Comparison of ENCODE assay signal across 21 cellular contexts in the genomic region with DNA sequence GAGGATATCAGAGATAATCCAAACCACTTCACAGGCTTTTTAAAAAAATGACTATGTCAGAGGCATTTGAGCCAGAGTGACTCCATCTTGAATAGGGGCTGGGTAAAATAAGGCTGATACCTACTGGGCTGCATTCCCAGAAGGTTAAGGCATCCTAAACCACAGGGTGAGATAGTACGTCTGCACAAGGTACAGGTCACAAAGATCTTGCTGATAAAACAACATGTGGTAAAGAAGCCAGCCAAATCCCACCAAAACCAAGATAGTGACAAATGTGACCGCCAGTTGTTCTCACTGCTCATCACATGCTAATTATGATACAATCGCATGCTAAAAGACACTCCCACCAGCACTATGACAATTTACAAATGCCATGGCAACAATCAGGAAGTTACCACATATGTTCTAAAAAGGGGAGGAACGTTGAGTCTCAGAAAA.
DNase-seq lines count a peak whose midpoint lies in the region; ATAC-seq, FAIRE-seq and TF ChIP-seq lines count a peak whose summit lies in the region.
"Had no signal": no experiment of that assay in that cellular context is flagged by ENCODE, and none has a peak within 500 bp of the region (broad histone marks: within the 10 kb centered on the region; RNA-seq: fewer than 3 reads in every experiment).

No MANE protein-coding gene starts in this region.

- no peaks in the 10 kb centered on the region; the same call in 2 of the 3 replicates for H3K36me3 ChIP-seq in K562 (ENCODE audit: control insufficient read depth, insufficient read depth, low read length)

- H3K36me3 Mint-ChIP-seq in stimulated activated effector memory CD8-positive, alpha-beta T cell treated with anti-CD3 and anti-CD28 coated beads, Interleukin-12 subunit alpha, Interleukin-12 subunit beta, amount 100 ng/mL, for 72 hours: no peaks in the 10 kb centered on the region
- H3K36me3 Mint-ChIP-seq in activated CD4-positive, alpha-beta T cell treated with anti-CD3 and anti-CD28 coated beads, Interleukin-2, amount 10 ng/mL, durations not matched to agents 24 days and 14 days (ENCODE audit: low read depth): no peaks in the 10 kb centered on the region
- H3K36me3 Mint-ChIP-seq: CD8-positive, alpha-beta T cell had no signal

- ATAC-seq in K562 (no peak), HG03280 (IDR thresholded peaks at IDR 0.05; ENCODE audit: unreplicated experiment) (no peak)
- no peak for ATAC-seq in stimulated activated effector memory CD8-positive, alpha-beta T cell treated with anti-CD3 and anti-CD28 coated beads, Interleukin-12 subunit alpha, Interleukin-12 subunit beta, amount 100 ng/mL, for 72 hours
- ATAC-seq: CD8-positive, alpha-beta T cell had no signal

- H3K27me3 ChIP-seq in K562 (ENCODE audit: control insufficient read depth in 2 of 2, insufficient read depth in 2 of 2, low read length in 2 of 2): no peaks in the 10 kb centered on the region
- H3K27me3 ChIP-seq: BLaER1 had no signal

- no peak for TF ChIP-seq EP300 in K562 (IDR thresholded peaks at IDR 0.05; ENCODE audit: low read length)

- 9% methylated on average over 4 of the region's 4 CpGs for WGBS in K562 (ENCODE audit: insufficient coverage, low coverage, missing lambda C conversion rate)

- FAIRE-seq in K562 (lab: Jason Lieb, UNC): no peak
- FAIRE-seq: GM12891, H54 had no signal

- no peak overlapping the region for H3K27ac ChIP-seq in K562 (ENCODE audit: extremely low read depth, low read depth, low read length)
- H3K27ac ChIP-seq: BLaER1, PC-9 had no signal

- BruUV-seq in K562 (replicated peaks; lab: Mats Ljungman, UMichigan): no TSS peak

- no peak for TF ChIP-seq CTCF in K562 (IDR thresholded peaks at IDR 0.05 in 2 of 3, conservative IDR thresholded peaks at IDR 0.05 in 1 of 3; ENCODE audit: insufficient read depth in 2 of 3, low read depth in 1 of 3, low read length in 3 of 3)

- H3K4me2 ChIP-seq in K562 (ENCODE audit: insufficient read depth, low read length): no peak overlapping the region
- H3K4me2 ChIP-seq: BLaER1, PC-9 had no signal

- H3K4me1 ChIP-seq in K562 (replicated peaks in 1 of 2; ENCODE audit: control insufficient read depth in 2 of 2, insufficient read depth in 2 of 2, low read length in 2 of 2): peaks cover 3 to 4% of the 10 kb centered on the region in 2 experiments; a peak in 2 of 5 replicates

- no peak for TF ChIP-seq RAD21 in K562 (CRISPR knock-in tag; conservative IDR thresholded peaks at IDR 0.05 in 1 of 2, IDR thresholded peaks at IDR 0.05 in 1 of 2)

- H2AFZ ChIP-seq in K562 (ENCODE audit: low read depth, low read length): no peak overlapping the region
- H2AFZ ChIP-seq: PC-9 had no signal

- in situ Hi-C loops in K562 (cut with MboI): no loop called here

- H3K4me3 Mint-ChIP-seq in stimulated activated effector memory CD8-positive, alpha-beta T cell treated with anti-CD3 and anti-CD28 coated beads, Interleukin-12 subunit alpha, Interleukin-12 subunit beta, amount 100 ng/mL, for 72 hours: no peak overlapping the region
- H3K4me3 Mint-ChIP-seq in activated CD4-positive, alpha-beta T cell treated with anti-CD3 and anti-CD28 coated beads, Interleukin-2, amount 10 ng/mL, durations not matched to agents 24 days and 14 days: no peak overlapping the region
- H3K4me3 Mint-ChIP-seq: CD8-positive, alpha-beta T cell had no signal

- H4K20me1 ChIP-seq in K562 (replicated peaks; ENCODE audit: control insufficient read depth, insufficient read depth, low read length): no peaks in the 10 kb centered on the region
- H4K20me1 ChIP-seq: BLaER1 had no signal

- H3K9ac ChIP-seq in K562 (ENCODE audit: insufficient read depth in 1 of 2, low read depth in 2 of 2, low read length in 2 of 2): no peak overlapping the region
- H3K9ac ChIP-seq: BLaER1 had no signal

- no peaks in the 10 kb centered on the region for H3K9me3 ChIP-seq in K562 (replicated peaks; ENCODE audit: control insufficient read depth, insufficient read depth, low read depth, low read length)

- POLR2A ChIA-PET in K562 (lab: Yijun Ruan, JAX): interaction anchor here (0.6 kb wide), 1 partner anchor 752 kb away, joined by 3 read pairs; no protein-coding TSS in a partner anchor

- DNase-seq in Daoy (ENCODE audit: low read depth) (peak; percentile 21), OCI-M1 (lab: John Stamatoyannopoulos, UW) (peak; percentile 78), K562 (ENCODE audit: extremely low read depth in 1 of 4, low spot score in 3 of 4) (peak in 1 of 4 experiments; percentile 8), myocyte (ENCODE audit: low read depth) (peak; percentile 59), glomerular visceral epithelial cell (ENCODE audit: extremely low spot score) (no peak)
- no peak for DNase-seq in stimulated activated effector memory CD8-positive, alpha-beta T cell treated with anti-CD3 and anti-CD28 coated beads, Interleukin-12 subunit alpha, Interleukin-12 subunit beta, amount 100 ng/mL, for 72 hours (ENCODE audit: low spot score in 2 of 2)
- DNase-seq in activated CD4-positive, alpha-beta T cell treated with anti-CD3 and anti-CD28 coated beads, Interleukin-2, amount 10 ng/mL, durations not matched to agents 24 days and 14 days: no peak
- DNase-seq: CD8-positive, alpha-beta T cell; DMS79 treated with DMSO at 0.1 percent for 48 hours; GDM1; MV-4-11; NCI-H1417 treated with DMSO at 0.1 percent for 48 hours; NCI-H2029; NCI-H2171 treated with DMSO at 0.1 percent for 48 hours; NCI-H446 treated with DMSO at 0.1 percent for 48 hours; NCI-H748 treated with DMSO at 0.1 percent for 48 hours; PC-9 had no signal

- no peak for TF ChIP-seq POLR2A in K562 (conservative IDR thresholded peaks at IDR 0.05)

- intact Hi-C loops in K562 (cut with micrococcal nuclease): no loop called here
- intact Hi-C loops in activated CD4-positive, alpha-beta T cell treated with anti-CD3 and anti-CD28 coated beads, Interleukin-2, amount 10 ng/mL, durations not matched to agents 24 days and 14 days (cut with micrococcal nuclease): no loop called here

- H3K27ac Mint-ChIP-seq in stimulated activated effector memory CD8-positive, alpha-beta T cell treated with anti-CD3 and anti-CD28 coated beads, Interleukin-12 subunit alpha, Interleukin-12 subunit beta, amount 100 ng/mL, for 72 hours: no peak overlapping the region
- H3K27ac Mint-ChIP-seq in activated CD4-positive, alpha-beta T cell treated with anti-CD3 and anti-CD28 coated beads, Interleukin-2, amount 10 ng/mL, durations not matched to agents 24 days and 14 days: no peak overlapping the region
- H3K27ac Mint-ChIP-seq: CD8-positive, alpha-beta T cell had no signal

- H3K79me2 ChIP-seq in K562 (ENCODE audit: control insufficient read depth, insufficient read depth, low read length): no peaks in the 10 kb centered on the region

- CTCF ChIA-PET in K562 (lab: Yijun Ruan, JAX; ENCODE audit: low intra/inter-chr PET ratio): no interaction called here

- peaks cover 42% of the 10 kb centered on the region for H3K27me3 Mint-ChIP-seq in activated CD4-positive, alpha-beta T cell treated with anti-CD3 and anti-CD28 coated beads, Interleukin-2, amount 10 ng/mL, durations not matched to agents 24 days and 14 days

- H3K4me3 ChIP-seq in K562: no peak overlapping the region
- H3K4me3 ChIP-seq: BLaER1, PC-9 had no signal

- H3K9me3 Mint-ChIP-seq in stimulated activated effector memory CD8-positive, alpha-beta T cell treated with anti-CD3 and anti-CD28 coated beads, Interleukin-12 subunit alpha, Interleukin-12 subunit beta, amount 100 ng/mL, for 72 hours: no peaks in the 10 kb centered on the region
- no peaks in the 10 kb centered on the region for H3K9me3 Mint-ChIP-seq in activated CD4-positive, alpha-beta T cell treated with anti-CD3 and anti-CD28 coated beads, Interleukin-2, amount 10 ng/mL, durations not matched to agents 24 days and 14 days
- H3K9me3 Mint-ChIP-seq: CD8-positive, alpha-beta T cell had no signal

- peaks cover 11% of the 10 kb centered on the region for H3K4me1 Mint-ChIP-seq in stimulated activated effector memory CD8-positive, alpha-beta T cell treated with anti-CD3 and anti-CD28 coated beads, Interleukin-12 subunit alpha, Interleukin-12 subunit beta, amount 100 ng/mL, for 72 hours
- H3K4me1 Mint-ChIP-seq in activated CD4-positive, alpha-beta T cell treated with anti-CD3 and anti-CD28 coated beads, Interleukin-2, amount 10 ng/mL, durations not matched to agents 24 days and 14 days: peaks cover 11% of the 10 kb centered on the region

- H3K9me1 ChIP-seq in K562 (ENCODE audit: control insufficient read depth, insufficient read depth, low read length): no peaks in the 10 kb centered on the region

TF ChIP-seq in K562, 482 proteins besides CTCF, POLR2A, EP300 and RAD21 (continues in another document):
- TF ChIP-seq TBP (optimal IDR thresholded peaks at IDR 0.05; ENCODE audit: low read depth, low read length) (no peak), DDX20 (tag; IDR thresholded peaks at IDR 0.05; ENCODE audit: low read depth) (peak; percentile 90), ZSCAN32 (CRISPR knock-in tag; IDR thresholded peaks at IDR 0.05) (0 out of 2 replicates have a peak, but pooled peaks have one; percentile 64), PTTG1 (tag; IDR thresholded peaks at IDR 0.05; ENCODE audit: low read depth) (peak; percentile 88)
- TF ChIP-seq, protein P1, sequence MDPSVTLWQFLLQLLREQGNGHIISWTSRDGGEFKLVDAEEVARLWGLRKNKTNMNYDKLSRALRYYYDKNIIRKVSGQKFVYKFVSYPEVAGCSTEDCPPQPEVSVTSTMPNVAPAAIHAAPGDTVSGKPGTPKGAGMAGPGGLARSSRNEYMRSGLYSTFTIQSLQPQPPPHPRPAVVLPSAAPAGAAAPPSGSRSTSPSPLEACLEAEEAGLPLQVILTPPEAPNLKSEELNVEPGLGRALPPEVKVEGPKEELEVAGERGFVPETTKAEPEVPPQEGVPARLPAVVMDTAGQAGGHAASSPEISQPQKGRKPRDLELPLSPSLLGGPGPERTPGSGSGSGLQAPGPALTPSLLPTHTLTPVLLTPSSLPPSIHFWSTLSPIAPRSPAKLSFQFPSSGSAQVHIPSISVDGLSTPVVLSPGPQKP (CRISPR knock-in tag; IDR thresholded peaks at IDR 0.05): no peak
- TF ChIP-seq, protein P2, sequence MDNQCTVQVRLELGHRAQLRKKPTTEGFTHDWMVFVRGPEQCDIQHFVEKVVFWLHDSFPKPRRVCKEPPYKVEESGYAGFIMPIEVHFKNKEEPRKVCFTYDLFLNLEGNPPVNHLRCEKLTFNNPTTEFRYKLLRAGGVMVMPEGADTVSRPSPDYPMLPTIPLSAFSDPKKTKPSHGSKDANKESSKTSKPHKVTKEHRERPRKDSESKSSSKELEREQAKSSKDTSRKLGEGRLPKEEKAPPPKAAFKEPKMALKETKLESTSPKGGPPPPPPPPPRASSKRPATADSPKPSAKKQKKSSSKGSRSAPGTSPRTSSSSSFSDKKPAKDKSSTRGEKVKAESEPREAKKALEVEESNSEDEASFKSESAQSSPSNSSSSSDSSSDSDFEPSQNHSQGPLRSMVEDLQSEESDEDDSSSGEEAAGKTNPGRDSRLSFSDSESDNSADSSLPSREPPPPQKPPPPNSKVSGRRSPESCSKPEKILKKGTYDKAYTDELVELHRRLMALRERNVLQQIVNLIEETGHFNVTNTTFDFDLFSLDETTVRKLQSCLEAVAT (IDR thresholded peaks at IDR 0.05): no peak

Comparison
In these comparisons a context has a peak if more than half of its experiments do, and no peak if none do; other contexts are left out.
1. DNase-seq: peak in Daoy (single experiment), OCI-M1 (single experiment) and myocyte (single experiment); none in stimulated activated effector memory CD8-positive, alpha-beta T cell treated with anti-CD3 and anti-CD28 coated beads, Interleukin-12 subunit alpha, Interleukin-12 subunit beta, amount 100 ng/mL, for 72 hours (0 of 2), glomerular visceral epithelial cell (single experiment) and activated CD4-positive, alpha-beta T cell treated with anti-CD3 and anti-CD28 coated beads, Interleukin-2, amount 10 ng/mL, durations not matched to agents 24 days and 14 days (single experiment).